Comparison of ENCODE assay signal across 8 cellular contexts in genomic region chr11:107928767-107929507, GRCh38. TPM values are rescaled to one million over a fixed set of nuclear protein-coding genes. Genes with fewer than 3 reads are reported as not detected.
DNase-seq lines count a peak whose midpoint lies in the region; ATAC-seq and FAIRE-seq lines count a peak whose summit lies in the region.

No MANE protein-coding gene starts in this region.

- H3K27ac Mint-ChIP-seq in T-helper 2 cell treated with Interferon-gamma antibody and Interleukin-4, amounts not matched to agents 5 μg/mL and 100 μg/mL, for 36 hours: no peak overlapping the region

- H3K4me1 Mint-ChIP-seq in T-helper 2 cell treated with Interferon-gamma antibody and Interleukin-4, amounts not matched to agents 5 μg/mL and 100 μg/mL, for 36 hours (ENCODE audit: low read depth): peaks cover 4% of the 10 kb centered on the region

- no peaks in the 10 kb centered on the region for H3K9me3 Mint-ChIP-seq in T-helper 2 cell treated with Interferon-gamma antibody and Interleukin-4, amounts not matched to agents 5 μg/mL and 100 μg/mL, for 36 hours

- H3K36me3 ChIP-seq in adipocyte (ENCODE audit: control insufficient read depth, insufficient read depth, low read length, severe bottlenecking): no peaks in the 10 kb centered on the region
- H3K36me3 ChIP-seq in small intestine (ENCODE audit: control insufficient read depth in 2 of 2, insufficient read depth in 2 of 2, low read length in 2 of 2): no peaks in the 10 kb centered on the region

- DNase-seq in T-helper 2 cell treated with Interferon-gamma antibody and Interleukin-4, amounts not matched to agents 5 μg/mL and 100 μg/mL, for 36 hours (ENCODE audit: low spot score): no peak
- no peak for DNase-seq in T-helper 2 cell
- DNase-seq in NCI-H2227 (lab: John Stamatoyannopoulos, UW; ENCODE audit: unreplicated experiment): peak; percentile 46
- no peak for DNase-seq in adipocyte (ENCODE audit: low read depth)
- peak; percentile 7 for DNase-seq in small intestine
- DNase-seq in AG08395 (ENCODE audit: low spot score): no peak

- ATAC-seq in HG02623 (IDR thresholded peaks at IDR 0.05; ENCODE audit: unreplicated experiment): peak; percentile 6

- H3K4me1 ChIP-seq in adipocyte (ENCODE audit: control insufficient read depth, insufficient read depth, low read length) (no peaks in the 10 kb centered on the region), small intestine (ENCODE audit: control insufficient read depth in 2 of 2, insufficient read depth in 1 of 2, low read depth in 1 of 2, low read length in 1 of 2) (peaks cover 4 to 5% of the 10 kb centered on the region in 2 donors)

- H3K9me3 ChIP-seq in adipocyte (ENCODE audit: control insufficient read depth, low read length): no peaks in the 10 kb centered on the region
- no peaks in the 10 kb centered on the region for H3K9me3 ChIP-seq in iPS-18c (ENCODE audit: control insufficient read depth, insufficient read depth, low read length)
- no peaks in the 10 kb centered on the region for H3K9me3 ChIP-seq in small intestine (ENCODE audit: control insufficient read depth, low read depth)

- 1 to 3% (median 1%) methylated on average over 27 to 41 of the region's 41 CpGs for WGBS in small intestine, 3 donors

- peaks cover 21% of the 10 kb centered on the region for H3K27me3 ChIP-seq in adipocyte (replicated peaks; ENCODE audit: control insufficient read depth, insufficient read depth, low read length)
- no peaks in the 10 kb centered on the region for H3K27me3 ChIP-seq in small intestine (ENCODE audit: control insufficient read depth in 2 of 2, insufficient read depth in 2 of 2, low read length in 2 of 2)

- peak overlapping the region; percentile 61 for H3K4me3 Mint-ChIP-seq in T-helper 2 cell treated with Interferon-gamma antibody and Interleukin-4, amounts not matched to agents 5 μg/mL and 100 μg/mL, for 36 hours

- H3K9ac ChIP-seq in adipocyte (ENCODE audit: low read length): no peak overlapping the region

- H3K27me3 Mint-ChIP-seq in T-helper 2 cell treated with Interferon-gamma antibody and Interleukin-4, amounts not matched to agents 5 μg/mL and 100 μg/mL, for 36 hours (ENCODE audit: low read depth): peaks cover 30% of the 10 kb centered on the region

- peak overlapping the region in 1 of 2 donors; percentile 47 for H3K27ac ChIP-seq in small intestine (ENCODE audit: low read depth in 1 of 2, low read length in 1 of 2)

- H3K4me3 ChIP-seq in adipocyte (ENCODE audit: low read length) (peak overlapping the region; percentile 66), iPS-18c (ENCODE audit: insufficient read depth, low read depth, low read length) (peak overlapping the region; percentile 96), small intestine (ENCODE audit: low read depth in 1 of 2, low read length in 2 of 2) (peak overlapping the region; percentile 38 to 45)

- FAIRE-seq in small intestine (lab: Jason Lieb, UNC): no peak

- no peaks in the 10 kb centered on the region for H3K36me3 Mint-ChIP-seq in T-helper 2 cell treated with Interferon-gamma antibody and Interleukin-4, amounts not matched to agents 5 μg/mL and 100 μg/mL, for 36 hours (ENCODE audit: low read depth)

RNA-seq across cellular contexts. Expression of gene RAB39A, which starts 0.7 kb away (rescaled TPM):
- under 1 TPM in 2 of 3 donors, not detected in 1; 0.27 to 0.58 TPM for polyA plus RNA-seq in small intestine

Comparison
In these comparisons a context has a peak if more than half of its experiments do, and no peak if none do; other contexts are left out.
1. DNase-seq: peak in NCI-H2227 (single experiment) and small intestine (single experiment); none in T-helper 2 cell treated with Interferon-gamma antibody and Interleukin-4, amounts not matched to agents 5 μg/mL and 100 μg/mL, for 36 hours (single experiment), T-helper 2 cell (0 of 5), adipocyte (single experiment) and AG08395 (single experiment).
2. H3K4me3 ChIP-seq: peak in every context shown above with its lines; median percentile 96 in iPS-18c; 66 in adipocyte; 42 in small intestine.